Comparison of ENCODE assay signal across 8 cellular contexts in the genomic region with DNA sequence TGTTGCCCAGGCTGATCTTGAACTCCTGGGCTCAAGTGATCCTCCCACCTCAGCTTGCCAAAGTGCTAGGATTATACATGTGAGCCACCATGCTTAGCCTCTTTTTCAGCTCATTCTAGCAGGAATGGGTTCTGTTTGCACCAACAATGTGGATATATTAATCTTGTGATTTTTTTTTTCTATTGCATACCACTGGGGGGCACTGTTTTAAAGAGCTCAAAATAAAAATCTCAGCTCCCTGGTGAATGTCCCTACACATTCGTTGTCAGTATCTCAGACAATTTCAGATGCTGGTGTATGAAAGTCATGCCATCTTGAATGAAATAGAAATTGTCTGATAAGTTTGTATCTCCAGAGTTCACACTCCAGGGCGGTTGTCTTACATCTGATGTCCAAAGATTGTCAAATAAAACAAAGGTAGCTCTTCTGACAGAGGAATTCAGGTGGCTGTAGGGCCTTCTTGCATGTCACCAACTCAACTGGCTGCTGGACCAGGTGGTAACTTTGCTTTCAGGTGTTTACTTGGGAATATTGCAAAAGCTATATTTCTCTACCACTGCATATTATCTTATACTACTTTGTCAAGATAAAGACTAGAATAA. TPM values are rescaled to one million over a fixed set of nuclear protein-coding genes. Genes with fewer than 3 reads are reported as not detected.
A peak's percentile ranks its signal among the peaks of the same experiment; 100 is the strongest.
DNase-seq lines count a peak whose midpoint lies in the region; ATAC-seq and TF ChIP-seq lines count a peak whose summit lies in the region.

No MANE protein-coding gene starts in this region.

- peak; percentile 40 for ATAC-seq in activated B cell treated with CpG ODN at 0.5 μM for 24 hours (ENCODE audit: low read depth)
- peak; percentile 25 to 45 for ATAC-seq in gastrocnemius medialis

- peak; percentile 79 for DNase-seq in A673 (ENCODE audit: low spot score)
- DNase-seq in NCI-H1930 (lab: John Stamatoyannopoulos, UW) = peak; percentile 12 to 23
- no peak for DNase-seq in activated B cell treated with CpG ODN at 0.5 μM for 24 hours
- no peak for DNase-seq in left ventricle myocardium inferior
- DNase-seq in gastrocnemius medialis = no peak
- DNase-seq in mesenteric fat pad (ENCODE audit: low spot score) = no peak
- DNase-seq in activated T-cell treated with anti-CD3 and anti-CD28 coated beads, Interleukin-2, amount 50 U/mL, for 1 hour = no peak

- no peak for TF ChIP-seq POLR2A in gastrocnemius medialis (IDR thresholded peaks at IDR 0.05)

- POLR2A ChIA-PET in A673 (lab: Charles Lee; ENCODE audit: low non-redundant PET) = no interaction called here
- POLR2A ChIA-PET in activated B cell treated with CpG ODN at 0.5 μM for 24 hours (lab: Charles Lee) = interaction anchor here (1.3 kb wide), 1 partner anchor 36 kb away, joined by 9 read pairs; the partner anchor contains the start of gene LAPTM4A

- peaks cover 27% of the 10 kb centered on the region for H3K27me3 Mint-ChIP-seq in activated B cell treated with CpG ODN at 0.5 μM for 24 hours

- BruUV-seq in A673 (replicated peaks; lab: Mats Ljungman, UMichigan) = no TSS peak

- no peaks in the 10 kb centered on the region for H3K36me3 ChIP-seq in A673 (ENCODE audit: insufficient read depth, low read length, poor library complexity, severe bottlenecking)
- no peaks in the 10 kb centered on the region for H3K36me3 ChIP-seq in left ventricle myocardium inferior
- no peaks in the 10 kb centered on the region for H3K36me3 ChIP-seq in gastrocnemius medialis

- peaks cover 3% of the 10 kb centered on the region for H3K4me1 ChIP-seq in A673 (ENCODE audit: insufficient read depth, low read length, poor library complexity, severe bottlenecking)
- H3K4me1 ChIP-seq in left ventricle myocardium inferior = peaks cover 16% of the 10 kb centered on the region
- H3K4me1 ChIP-seq in gastrocnemius medialis = peaks cover 0 to 10% of the 10 kb centered on the region in 2 donors

- H3K4me3 ChIP-seq in A673 (ENCODE audit: low read depth, low read length, poor library complexity, severe bottlenecking) = no peak overlapping the region
- no peak overlapping the region for H3K4me3 ChIP-seq in left ventricle myocardium inferior
- H3K4me3 ChIP-seq in gastrocnemius medialis = no peak overlapping the region

- CTCF ChIA-PET in A673 (lab: Charles Lee) (interaction anchor here (0.5 to 1.2 kb wide), 14 partner anchors 8 to 275 kb away, joined by 3 to 15 read pairs (median 4); partner anchors contain the start of genes LAPTM4A and WDR35), activated B cell treated with CpG ODN at 0.5 μM for 24 hours (lab: Charles Lee) (interaction anchor here (0.7 to 4.1 kb wide), 25 partner anchors 9 to 210 kb away, joined by 3 to 39 read pairs (median 6); partner anchors contain the start of genes LAPTM4A and SDC1)

- peaks cover 7% of the 10 kb centered on the region for H3K9me3 Mint-ChIP-seq in activated B cell treated with CpG ODN at 0.5 μM for 24 hours

- H3K27me3 ChIP-seq in A673 (replicated peaks; ENCODE audit: insufficient read depth, low read depth, low read length, poor library complexity) (no peaks in the 10 kb centered on the region), left ventricle myocardium inferior (ENCODE audit: low read depth) (peaks cover 16% of the 10 kb centered on the region), gastrocnemius medialis (peaks cover 5 to 15% (median 14%) of the 10 kb centered on the region in 3 donors)

- peak; percentile 68 for TF ChIP-seq CTCF in A673 (conservative IDR thresholded peaks at IDR 0.05; ENCODE audit: low read depth, low read length)
- TF ChIP-seq CTCF in GM12874 (IDR thresholded peaks at IDR 0.05; ENCODE audit: insufficient read depth, low read depth, low read length) = peak; percentile 32; the same call in 1 of the 2 replicates
- TF ChIP-seq CTCF in activated B cell treated with CpG ODN at 0.5 μM for 24 hours (IDR thresholded peaks at IDR 0.05) = no peak
- TF ChIP-seq CTCF in left ventricle myocardium inferior (IDR thresholded peaks at IDR 0.05; ENCODE audit: borderline replicate concordance) = peak; percentile 70
- peak; percentile 35 to 66 (median 57) for TF ChIP-seq CTCF in gastrocnemius medialis (IDR thresholded peaks at IDR 0.05 in 4 of 5, conservative IDR thresholded peaks at IDR 0.05 in 1 of 5)

- H3K27ac Mint-ChIP-seq in activated B cell treated with CpG ODN at 0.5 μM for 24 hours = no peak overlapping the region

- in situ Hi-C loops in gastrocnemius medialis (cut with MboI; ENCODE audit: low sequenced_read_pairs in 4 of 4) = loop anchor here in 3 of 4 donors (5.0 kb wide), 1 partner anchor 77 kb away; no protein-coding TSS in a partner anchor

- no peaks in the 10 kb centered on the region for H3K9me3 ChIP-seq in A673 (ENCODE audit: low read depth, low read length, poor library complexity, severe bottlenecking)
- peaks cover 10% of the 10 kb centered on the region for H3K9me3 ChIP-seq in left ventricle myocardium inferior (replicated peaks)
- H3K9me3 ChIP-seq in gastrocnemius medialis = no peaks in the 10 kb centered on the region

- H3K4me1 Mint-ChIP-seq in activated B cell treated with CpG ODN at 0.5 μM for 24 hours = peaks cover 12% of the 10 kb centered on the region

- intact Hi-C loops in A673 (cut with micrococcal nuclease; ENCODE audit: unreplicated experiment) = loop anchor here (1.0 kb wide), 1 partner anchor 83 kb away; no protein-coding TSS in a partner anchor
- intact Hi-C loops in activated B cell treated with CpG ODN at 0.5 μM for 24 hours (cut with micrococcal nuclease) = loop anchor here (1.0 to 2.0 kb wide), 3 partner anchors 35 to 83 kb away; no protein-coding TSS in a partner anchor
- intact Hi-C loops in left ventricle myocardium inferior (cut with micrococcal nuclease) = loop anchor here (1.0 kb wide), 1 partner anchor 83 kb away; no protein-coding TSS in a partner anchor
- intact Hi-C loops in gastrocnemius medialis (cut with DNase I; ENCODE audit: low total_unique reads) = loop anchor here (1.0 kb wide), 1 partner anchor 83 kb away; no protein-coding TSS in a partner anchor

- no peaks in the 10 kb centered on the region for H3K36me3 Mint-ChIP-seq in activated B cell treated with CpG ODN at 0.5 μM for 24 hours (ENCODE audit: low read depth)

- no peak overlapping the region for H3K4me3 Mint-ChIP-seq in activated B cell treated with CpG ODN at 0.5 μM for 24 hours

- H3K27ac ChIP-seq in A673 (ENCODE audit: low read depth, low read length, poor library complexity, severe bottlenecking) = no peak overlapping the region
- H3K27ac ChIP-seq in left ventricle myocardium inferior (replicated peaks) = no peak overlapping the region
- no peak overlapping the region for H3K27ac ChIP-seq in gastrocnemius medialis

RNA-seq across cellular contexts. Expression of gene MATN3, which starts 3.1 kb away (rescaled TPM):
- total RNA-seq in A673 (2021) (2.7 and 2.8 TPM in 2 replicates), activated B cell treated with CpG ODN at 0.5 μM for 24 hours (not detected in 2 replicates), left ventricle myocardium inferior (0.22 TPM), gastrocnemius medialis (under 1 TPM in 3 of 4 donors, not detected in 1; 0.26 to 0.35 (median 0.34) TPM), mesenteric fat pad (1.2 TPM)

RNA-seq across cellular contexts. Expression of gene WDR35, which starts 25.7 kb away (rescaled TPM):
- total RNA-seq in A673 (2021) = 26.2 and 29.4 TPM in 2 replicates
- total RNA-seq in activated B cell treated with CpG ODN at 0.5 μM for 24 hours = 8.1 and 8.2 TPM in 2 replicates
- total RNA-seq in left ventricle myocardium inferior = 4.8 TPM
- total RNA-seq in gastrocnemius medialis = 1 to 10 TPM; 3.3 to 4.5 (median 3.7) TPM
- 6.6 TPM for total RNA-seq in mesenteric fat pad

RNA-seq across cellular contexts. Expression of gene LAPTM4A, which starts 35.8 kb away (rescaled TPM):
- total RNA-seq in A673 (2021) (149 and 158 TPM in 2 replicates), activated B cell treated with CpG ODN at 0.5 μM for 24 hours (47.2 and 48.8 TPM in 2 replicates), left ventricle myocardium inferior (201 TPM), gastrocnemius medialis (10 to 100 TPM; 53.8 to 62.3 (median 57.4) TPM), mesenteric fat pad (221 TPM)

Comparison
In these comparisons a context has a peak if more than half of its experiments do, and no peak if none do; other contexts are left out.
1. DNase-seq: peak in A673 (single experiment) and NCI-H1930 (2 of 2); none in activated B cell treated with CpG ODN at 0.5 μM for 24 hours (single experiment), left ventricle myocardium inferior (single experiment), gastrocnemius medialis (0 of 2), mesenteric fat pad (single experiment) and activated T-cell treated with anti-CD3 and anti-CD28 coated beads, Interleukin-2, amount 50 U/mL, for 1 hour (single experiment).